Comparison of ENCODE assay signal across 10 cellular contexts in genomic region chr13:40981361-40981760, GRCh38. TPM values are rescaled to one million over a fixed set of nuclear protein-coding genes. Genes with fewer than 3 reads are reported as not detected.
A peak's percentile ranks its signal among the peaks of the same experiment; 100 is the strongest.
DNase-seq lines count a peak whose midpoint lies in the region; ATAC-seq and TF ChIP-seq lines count a peak whose summit lies in the region.
"Had no signal": no experiment of that assay in that cellular context is flagged by ENCODE, and none has a peak within 500 bp of the region (broad histone marks: within the 10 kb centered on the region; RNA-seq: fewer than 3 reads in every experiment).

No MANE protein-coding gene starts in this region.

- no peak overlapping the region for H2BK15ac ChIP-seq in mesenchymal stem cell (ENCODE audit: low read depth, poor library complexity, severe bottlenecking)

- POLR2A ChIA-PET in A673 (lab: Charles Lee; ENCODE audit: low non-redundant PET): no interaction called here

- no peak overlapping the region for H4K8ac ChIP-seq in mesenchymal stem cell (ENCODE audit: low read length)

- no CpG with 5 or more reads among the region's 3 CpGs for WGBS in mesenchymal stem cell

- H3K79me1 ChIP-seq in mesenchymal stem cell (replicated peaks; ENCODE audit: low read length, poor library complexity, severe bottlenecking): peaks cover 4% of the 10 kb centered on the region

- no peak overlapping the region for H3K14ac ChIP-seq in mesenchymal stem cell (ENCODE audit: low read length in 2 of 2)

- BruUV-seq in A673 (replicated peaks; lab: Mats Ljungman, UMichigan): no TSS peak

- no peak overlapping the region for H2AK5ac ChIP-seq in mesenchymal stem cell (ENCODE audit: low read length, severe bottlenecking)

- H3K79me2 ChIP-seq in Loucy (ENCODE audit: insufficient read depth, low read length): peaks cover 98% of the 10 kb centered on the region

- no peak overlapping the region for H3K23ac ChIP-seq in mesenchymal stem cell (ENCODE audit: low read length in 2 of 2)

- H2BK12ac ChIP-seq in mesenchymal stem cell (ENCODE audit: low read length in 2 of 2): no peak overlapping the region

- peaks cover 19% of the 10 kb centered on the region for H3F3A ChIP-seq in Loucy (ENCODE audit: low read depth)

- H4K20me1 ChIP-seq in Loucy (ENCODE audit: insufficient read depth, low read length, poor library complexity, severe bottlenecking): peaks cover 96% of the 10 kb centered on the region

- H3K36me3 ChIP-seq in A673 (ENCODE audit: insufficient read depth, low read length, poor library complexity, severe bottlenecking) (no peaks in the 10 kb centered on the region), Loucy (ENCODE audit: insufficient read depth, low read length) (peaks cover 58% of the 10 kb centered on the region), ascending aorta (no peaks in the 10 kb centered on the region), mesenchymal stem cell (ENCODE audit: control insufficient read depth in 1 of 2, insufficient read depth in 2 of 2, low read depth in 1 of 2, low read length in 2 of 2) (peaks cover 0 to 22% of the 10 kb centered on the region in 2 experiments)

- no peak overlapping the region for H3K18ac ChIP-seq in mesenchymal stem cell (ENCODE audit: low read depth in 1 of 2, low read length in 2 of 2)

- H2BK5ac ChIP-seq in mesenchymal stem cell (ENCODE audit: low read depth, low read length, poor library complexity, severe bottlenecking): no peak overlapping the region

- H3K27me3 ChIP-seq in A673 (replicated peaks; ENCODE audit: insufficient read depth, low read depth, low read length, poor library complexity) (no peaks in the 10 kb centered on the region), Loucy (ENCODE audit: insufficient read depth, low read length, poor library complexity, severe bottlenecking) (no peaks in the 10 kb centered on the region), ascending aorta (no peaks in the 10 kb centered on the region), mesenchymal stem cell (ENCODE audit: control insufficient read depth in 1 of 2, insufficient read depth in 1 of 2, low read length in 2 of 2) (no peaks in the 10 kb centered on the region)

- H2BK120ac ChIP-seq in mesenchymal stem cell (ENCODE audit: low read depth, low read length): no peak overlapping the region

- intact Hi-C loops in A673 (cut with micrococcal nuclease; ENCODE audit: unreplicated experiment): no loop called here
- intact Hi-C loops in ascending aorta (cut with DNase I): loop anchor here (5.0 kb wide), 1 partner anchor 1056 kb away; no protein-coding TSS in a partner anchor

- H3K9me2 ChIP-seq in Loucy (replicated peaks; ENCODE audit: low read depth, low read length): no peaks in the 10 kb centered on the region

- no peak for ATAC-seq in HG02870 (IDR thresholded peaks at IDR 0.05; ENCODE audit: unreplicated experiment)
- ATAC-seq: HCT116 had no signal

- H3K4ac ChIP-seq in mesenchymal stem cell (ENCODE audit: low read depth in 1 of 2, low read length in 2 of 2): no peak overlapping the region

- CTCF ChIA-PET in A673 (lab: Charles Lee): no interaction called here

- TF ChIP-seq CTCF in A673 (conservative IDR thresholded peaks at IDR 0.05; ENCODE audit: low read depth, low read length) (no peak), Loucy (conservative IDR thresholded peaks at IDR 0.05; ENCODE audit: low read length) (no peak), ascending aorta (IDR thresholded peaks at IDR 0.05) (no peak)

- H3K9ac ChIP-seq in Loucy (ENCODE audit: low read depth, low read length, poor library complexity, severe bottlenecking): peak overlapping the region; percentile 81
- H3K9ac ChIP-seq in mesenchymal stem cell (ENCODE audit: low read length): no peak overlapping the region

- no peak overlapping the region for H4K91ac ChIP-seq in mesenchymal stem cell (ENCODE audit: low read length)

- H3K27ac ChIP-seq in A673 (ENCODE audit: low read depth, low read length, poor library complexity, severe bottlenecking): peak overlapping the region; percentile 93
- peak overlapping the region; percentile 73 to 75 for H3K27ac ChIP-seq in ascending aorta
- no peak overlapping the region for H3K27ac ChIP-seq in mesenchymal stem cell (ENCODE audit: low read length, poor library complexity, severe bottlenecking)

- H3K4me1 ChIP-seq in A673 (ENCODE audit: insufficient read depth, low read length, poor library complexity, severe bottlenecking) (peaks cover 29% of the 10 kb centered on the region), Loucy (ENCODE audit: insufficient read depth, low read length, poor library complexity, severe bottlenecking) (peaks cover 67% of the 10 kb centered on the region), ascending aorta (peaks cover 4 to 23% of the 10 kb centered on the region in 2 donors), mesenchymal stem cell (ENCODE audit: control insufficient read depth, insufficient read depth, low read depth, low read length) (no peaks in the 10 kb centered on the region)

- H2AFZ ChIP-seq in Loucy (ENCODE audit: low read length): no peak overlapping the region
- no peak overlapping the region for H2AFZ ChIP-seq in mesenchymal stem cell (ENCODE audit: low read depth, low read length)

- H3K9me3 ChIP-seq in A673 (ENCODE audit: low read depth, low read length, poor library complexity, severe bottlenecking) (no peaks in the 10 kb centered on the region), Loucy (ENCODE audit: insufficient read depth, low read depth, low read length) (no peaks in the 10 kb centered on the region), ascending aorta (no peaks in the 10 kb centered on the region), mesenchymal stem cell (ENCODE audit: control insufficient read depth, low read length) (no peaks in the 10 kb centered on the region)

- H3K4me2 ChIP-seq in Loucy (ENCODE audit: low read depth, low read length, poor library complexity, severe bottlenecking): peak overlapping the region; percentile 94
- no peak overlapping the region for H3K4me2 ChIP-seq in mesenchymal stem cell (ENCODE audit: low read length, poor library complexity, severe bottlenecking)

- peak; percentile 66 for DNase-seq in A673 (ENCODE audit: low spot score)
- DNase-seq in ascending aorta (ENCODE audit: low spot score in 2 of 2): no peak
- peak; percentile 76 for DNase-seq in mesenchymal stem cell
- DNase-seq in NCI-H69 (lab: John Stamatoyannopoulos, UW): no peak
- no peak for DNase-seq in NCI-H2171 treated with DMSO at 0.1 percent for 48 hours (lab: John Stamatoyannopoulos, UW)
- DNase-seq in NCI-H748 treated with DMSO at 0.1 percent for 48 hours (lab: John Stamatoyannopoulos, UW): no peak
- DNase-seq: NCI-H2107 had no signal

- peak overlapping the region; percentile 50 for H3K4me3 ChIP-seq in A673 (ENCODE audit: low read depth, low read length, poor library complexity, severe bottlenecking)
- H3K4me3 ChIP-seq in Loucy (ENCODE audit: low read length, poor library complexity, severe bottlenecking): peak overlapping the region; percentile 79
- H3K4me3 ChIP-seq in ascending aorta: peak overlapping the region; percentile 25 to 41
- no peak overlapping the region for H3K4me3 ChIP-seq in mesenchymal stem cell (ENCODE audit: insufficient read depth in 1 of 2, low read depth in 1 of 2, low read length in 2 of 2)

RNA-seq across cellular contexts. Expression of gene ELF1, which starts 37.8 kb away (rescaled TPM):
- total RNA-seq in A673 (2021): 29.1 and 31.5 TPM in 2 replicates
- 105 TPM for total RNA-seq in ascending aorta
- polyA plus RNA-seq in mesenchymal stem cell (2013, experiment 1 of 2): 50.1 TPM
- polyA plus RNA-seq in mesenchymal stem cell (2013, experiment 2 of 2): 49.3 TPM

Comparison
In these comparisons a context has a peak if more than half of its experiments do, and no peak if none do; other contexts are left out.
1. DNase-seq: peak in A673 (single experiment) and mesenchymal stem cell (single experiment); none in ascending aorta (0 of 2), NCI-H69 (single experiment), NCI-H2171 treated with DMSO at 0.1 percent for 48 hours (single experiment) and NCI-H748 treated with DMSO at 0.1 percent for 48 hours (single experiment).
2. H3K4me3 ChIP-seq: peak in A673 (single experiment), Loucy (single experiment) and ascending aorta (2 of 2); none in mesenchymal stem cell (0 of 2).